1 cellular context compared by ENCODE assay signal in the genomic region with DNA sequence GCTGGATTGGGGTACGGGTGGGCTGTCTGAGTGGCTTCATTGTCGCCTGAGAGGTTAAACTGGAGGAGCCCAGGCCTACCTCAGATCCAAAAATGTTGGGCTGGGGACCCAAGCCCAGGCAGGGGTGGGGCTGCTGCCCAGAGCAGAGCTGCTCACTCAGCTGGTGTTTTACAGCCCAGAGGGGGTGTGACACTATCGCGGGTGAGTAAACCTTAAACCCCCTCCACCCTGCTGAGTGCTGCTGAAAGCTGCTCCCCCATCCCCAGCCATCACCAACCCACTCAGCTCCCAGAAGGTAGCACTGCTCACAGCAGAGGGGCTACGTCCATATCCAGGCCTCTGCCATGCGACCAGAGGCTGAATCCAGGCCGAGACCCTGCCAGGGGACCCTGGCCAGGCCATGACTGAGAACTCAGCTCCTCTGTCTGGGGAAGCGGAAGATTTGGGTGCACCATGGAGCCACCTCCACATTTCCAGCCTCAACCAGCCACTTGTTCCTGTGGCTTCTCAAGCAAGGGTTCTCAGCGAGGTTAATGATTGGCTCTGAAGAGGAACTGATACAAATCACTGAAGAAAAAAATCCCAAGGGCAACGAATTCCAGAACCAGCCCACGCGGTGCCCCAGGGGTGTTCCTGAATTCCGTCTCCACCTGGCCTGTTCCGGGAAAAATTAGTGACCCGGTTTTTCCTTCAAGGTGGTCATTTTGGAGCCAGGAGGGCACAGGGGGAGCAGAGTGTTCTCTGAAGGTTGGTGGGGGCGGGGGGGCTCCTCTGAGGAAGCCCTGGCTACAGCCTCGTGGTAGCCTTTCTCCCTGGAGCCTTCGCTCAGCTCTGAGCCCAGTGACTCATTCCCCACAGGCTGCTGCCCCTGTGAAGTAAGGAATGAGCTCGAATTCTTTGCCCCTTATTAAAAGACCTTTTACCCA.
TF ChIP-seq lines count a peak whose summit lies in the region.

No MANE protein-coding gene starts in this region.

TF ChIP-seq in SK-N-SH treated with all-trans-retinoic acid at 6 μM for 48 hours, 23 proteins besides CTCF, POLR2A, EP300 and RAD21:
- TF ChIP-seq, protein P1, sequence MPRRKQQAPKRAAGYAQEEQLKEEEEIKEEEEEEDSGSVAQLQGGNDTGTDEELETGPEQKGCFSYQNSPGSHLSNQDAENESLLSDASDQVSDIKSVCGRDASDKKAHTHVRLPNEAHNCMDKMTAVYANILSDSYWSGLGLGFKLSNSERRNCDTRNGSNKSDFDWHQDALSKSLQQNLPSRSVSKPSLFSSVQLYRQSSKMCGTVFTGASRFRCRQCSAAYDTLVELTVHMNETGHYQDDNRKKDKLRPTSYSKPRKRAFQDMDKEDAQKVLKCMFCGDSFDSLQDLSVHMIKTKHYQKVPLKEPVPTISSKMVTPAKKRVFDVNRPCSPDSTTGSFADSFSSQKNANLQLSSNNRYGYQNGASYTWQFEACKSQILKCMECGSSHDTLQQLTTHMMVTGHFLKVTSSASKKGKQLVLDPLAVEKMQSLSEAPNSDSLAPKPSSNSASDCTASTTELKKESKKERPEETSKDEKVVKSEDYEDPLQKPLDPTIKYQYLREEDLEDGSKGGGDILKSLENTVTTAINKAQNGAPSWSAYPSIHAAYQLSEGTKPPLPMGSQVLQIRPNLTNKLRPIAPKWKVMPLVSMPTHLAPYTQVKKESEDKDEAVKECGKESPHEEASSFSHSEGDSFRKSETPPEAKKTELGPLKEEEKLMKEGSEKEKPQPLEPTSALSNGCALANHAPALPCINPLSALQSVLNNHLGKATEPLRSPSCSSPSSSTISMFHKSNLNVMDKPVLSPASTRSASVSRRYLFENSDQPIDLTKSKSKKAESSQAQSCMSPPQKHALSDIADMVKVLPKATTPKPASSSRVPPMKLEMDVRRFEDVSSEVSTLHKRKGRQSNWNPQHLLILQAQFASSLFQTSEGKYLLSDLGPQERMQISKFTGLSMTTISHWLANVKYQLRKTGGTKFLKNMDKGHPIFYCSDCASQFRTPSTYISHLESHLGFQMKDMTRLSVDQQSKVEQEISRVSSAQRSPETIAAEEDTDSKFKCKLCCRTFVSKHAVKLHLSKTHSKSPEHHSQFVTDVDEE (CRISPR knock-in tag; IDR thresholded peaks at IDR 0.05), result no peak
- TF ChIP-seq ZFP3 (CRISPR knock-in tag; IDR thresholded peaks at IDR 0.05), result no peak
- TF ChIP-seq PATZ1 (CRISPR knock-in tag; IDR thresholded peaks at IDR 0.05; ENCODE audit: borderline replicate concordance), result peak; percentile 65; the same call in 1 of the 2 replicates
- no peak for TF ChIP-seq RARB (CRISPR knock-in tag; IDR thresholded peaks at IDR 0.05)
- TF ChIP-seq ESRRG (CRISPR knock-in tag; IDR thresholded peaks at IDR 0.05), result no peak
- TF ChIP-seq ZNF8 (CRISPR knock-in tag; IDR thresholded peaks at IDR 0.05), result no peak
- TF ChIP-seq CREB5 (CRISPR knock-in tag; IDR thresholded peaks at IDR 0.05; ENCODE audit: low read depth), result no peak
- TF ChIP-seq, protein P2, sequence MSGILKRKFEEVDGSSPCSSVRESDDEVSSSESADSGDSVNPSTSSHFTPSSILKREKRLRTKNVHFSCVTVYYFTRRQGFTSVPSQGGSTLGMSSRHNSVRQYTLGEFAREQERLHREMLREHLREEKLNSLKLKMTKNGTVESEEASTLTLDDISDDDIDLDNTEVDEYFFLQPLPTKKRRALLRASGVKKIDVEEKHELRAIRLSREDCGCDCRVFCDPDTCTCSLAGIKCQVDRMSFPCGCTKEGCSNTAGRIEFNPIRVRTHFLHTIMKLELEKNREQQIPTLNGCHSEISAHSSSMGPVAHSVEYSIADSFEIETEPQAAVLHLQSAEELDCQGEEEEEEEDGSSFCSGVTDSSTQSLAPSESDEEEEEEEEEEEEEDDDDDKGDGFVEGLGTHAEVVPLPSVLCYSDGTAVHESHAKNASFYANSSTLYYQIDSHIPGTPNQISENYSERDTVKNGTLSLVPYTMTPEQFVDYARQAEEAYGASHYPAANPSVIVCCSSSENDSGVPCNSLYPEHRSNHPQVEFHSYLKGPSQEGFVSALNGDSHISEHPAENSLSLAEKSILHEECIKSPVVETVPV (CRISPR knock-in tag; IDR thresholded peaks at IDR 0.05), result no peak
- no peak for TF ChIP-seq ZNF70 (CRISPR knock-in tag; IDR thresholded peaks at IDR 0.05)
- TF ChIP-seq OSR1 (CRISPR knock-in tag; IDR thresholded peaks at IDR 0.05), result no peak
- no peak for TF ChIP-seq TOX (CRISPR knock-in tag; IDR thresholded peaks at IDR 0.05; ENCODE audit: borderline replicate concordance)
- no peak for TF ChIP-seq ZC3H10 (CRISPR knock-in tag; IDR thresholded peaks at IDR 0.05)
- TF ChIP-seq ISL1 (CRISPR knock-in tag; IDR thresholded peaks at IDR 0.05), result 0 out of 2 replicates have a peak, but pooled peaks have one; percentile 21
- TF ChIP-seq POU6F1 (CRISPR knock-in tag; IDR thresholded peaks at IDR 0.05; ENCODE audit: borderline replicate concordance, low read depth), result no peak
